2 cellular contexts compared by ENCODE assay signal in genomic region chr3:182083112-182083511, GRCh38.
TF ChIP-seq lines count a peak whose summit lies in the region.

No MANE protein-coding gene starts in this region.

TF ChIP-seq in A549, 52 proteins besides CTCF, POLR2A, EP300 and RAD21:
- no peak for TF ChIP-seq ZC3H11A (IDR thresholded peaks at IDR 0.05)
- no peak for TF ChIP-seq HDAC2 (IDR thresholded peaks at IDR 0.05)
- peak; percentile 70; the same call in 1 of the 2 replicates for TF ChIP-seq GATA3 (IDR thresholded peaks at IDR 0.05; ENCODE audit: borderline replicate concordance)
- TF ChIP-seq FOXS1 (CRISPR knock-in tag; IDR thresholded peaks at IDR 0.05) = no peak
- no peak for TF ChIP-seq FOSL2 (IDR thresholded peaks at IDR 0.05)
- TF ChIP-seq FOSL2 (CRISPR knock-in tag; IDR thresholded peaks at IDR 0.05) = peak; percentile 65
- TF ChIP-seq HMGXB4 (CRISPR knock-in tag; IDR thresholded peaks at IDR 0.05; ENCODE audit: borderline replicate concordance) = no peak
- TF ChIP-seq JUNB (IDR thresholded peaks at IDR 0.05) = peak; percentile 40; the same call in 1 of the 2 replicates
- TF ChIP-seq USF2 (IDR thresholded peaks at IDR 0.05) = no peak
- peak; percentile 67 for TF ChIP-seq MAX (IDR thresholded peaks at IDR 0.05)

TF ChIP-seq in H1, 55 proteins besides CTCF, POLR2A, EP300 and RAD21:
- no peak for TF ChIP-seq RXRA (IDR thresholded peaks at IDR 0.05; ENCODE audit: insufficient read depth, low read depth, low read length)
- TF ChIP-seq EGR1 (IDR thresholded peaks at IDR 0.05; ENCODE audit: borderline replicate concordance, low read depth, low read length) = no peak
- TF ChIP-seq GTF2F1 (IDR thresholded peaks at IDR 0.05; ENCODE audit: borderline replicate concordance, low read depth, low read length) = no peak
- no peak for TF ChIP-seq GABPA (IDR thresholded peaks at IDR 0.05; ENCODE audit: borderline replicate concordance, insufficient read depth, low read length)
- no peak for TF ChIP-seq KDM4A (IDR thresholded peaks at IDR 0.05; ENCODE audit: low read depth, low read length, severe bottlenecking)
- no peak for TF ChIP-seq POU5F1 (IDR thresholded peaks at IDR 0.05; ENCODE audit: low read depth, low read length)
- TF ChIP-seq SIN3A (conservative IDR thresholded peaks at IDR 0.05 in 1 of 2, IDR thresholded peaks at IDR 0.05 in 1 of 2; ENCODE audit: low read depth in 1 of 2, low read length in 2 of 2) = no peak
- TF ChIP-seq SP1 (IDR thresholded peaks at IDR 0.05; ENCODE audit: low read depth, low read length) = no peak
- TF ChIP-seq ATF3 (IDR thresholded peaks at IDR 0.05; ENCODE audit: insufficient read depth, low read depth, low read length) = no peak
- TF ChIP-seq PHF8 (conservative IDR thresholded peaks at IDR 0.05; ENCODE audit: low read depth, low read length) = no peak
- no peak for TF ChIP-seq E2F6 (IDR thresholded peaks at IDR 0.05)
- no peak for TF ChIP-seq MAFK (IDR thresholded peaks at IDR 0.05; ENCODE audit: low read depth, low read length)
- no peak for TF ChIP-seq NANOG (IDR thresholded peaks at IDR 0.05; ENCODE audit: insufficient read depth, low read depth, low read length, poor library complexity, severe bottlenecking)
- no peak for TF ChIP-seq TBP (IDR thresholded peaks at IDR 0.05; ENCODE audit: low read depth, low read length)
TF ChIP-seq in H1: peak in this region for 0.
